In the genomic region with DNA sequence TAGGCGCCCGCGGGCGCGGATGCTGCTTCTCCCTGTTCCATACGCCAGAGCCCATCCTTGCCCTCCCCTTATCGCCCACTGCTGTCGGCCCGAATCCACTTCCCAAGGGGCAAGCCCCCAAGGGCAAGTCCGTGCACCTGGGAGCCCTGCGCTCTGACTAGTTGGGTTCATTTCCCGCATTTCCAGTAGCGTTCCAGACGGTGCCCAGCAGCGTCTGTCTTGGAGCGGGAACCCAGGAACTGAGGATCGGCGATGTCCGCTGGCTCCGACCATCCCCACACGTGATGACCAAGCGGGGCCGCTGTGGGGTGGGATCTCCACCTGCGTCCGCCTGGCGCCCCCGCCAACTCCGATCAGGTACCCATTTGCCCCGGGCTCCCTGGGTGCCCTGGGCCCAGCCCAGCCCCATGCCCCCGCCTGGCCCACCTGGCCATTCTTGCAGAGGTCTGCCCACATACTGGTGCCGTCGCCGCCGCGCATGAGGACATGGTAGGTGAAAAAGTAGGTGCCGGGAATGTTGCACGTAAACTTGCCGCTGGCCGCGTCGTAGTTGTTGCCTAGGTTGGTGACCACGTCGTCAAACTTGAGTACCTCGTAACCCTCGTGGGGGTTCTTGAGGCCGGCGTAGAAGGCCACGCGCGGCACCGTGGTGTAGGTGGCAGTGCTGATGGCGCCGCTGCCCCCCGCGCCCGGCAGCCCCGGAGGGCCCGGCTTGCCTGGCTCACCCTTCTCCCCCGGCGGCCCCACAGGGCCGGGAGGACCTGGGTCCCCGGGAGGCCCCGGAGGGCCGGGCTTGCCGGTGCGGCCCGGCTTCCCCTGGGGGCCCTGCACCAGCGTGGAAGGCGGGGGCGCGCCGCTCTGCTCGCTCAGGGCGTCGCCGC, we compare ENCODE assay signal across 2 cellular contexts.
TF ChIP-seq lines count a peak whose summit lies in the region.

No MANE protein-coding gene starts in this region.

TF ChIP-seq in HEK293, 187 proteins besides CTCF, POLR2A, EP300 and RAD21:
- TF ChIP-seq MYNN (tag by site-specific recombination; IDR thresholded peaks at IDR 0.05; ENCODE audit: borderline replicate concordance) = no peak
- peak; percentile 56; the same call in 1 of the 2 replicates for TF ChIP-seq ZBTB8A (tag by site-specific recombination; IDR thresholded peaks at IDR 0.05)
- TF ChIP-seq, protein P1, sequence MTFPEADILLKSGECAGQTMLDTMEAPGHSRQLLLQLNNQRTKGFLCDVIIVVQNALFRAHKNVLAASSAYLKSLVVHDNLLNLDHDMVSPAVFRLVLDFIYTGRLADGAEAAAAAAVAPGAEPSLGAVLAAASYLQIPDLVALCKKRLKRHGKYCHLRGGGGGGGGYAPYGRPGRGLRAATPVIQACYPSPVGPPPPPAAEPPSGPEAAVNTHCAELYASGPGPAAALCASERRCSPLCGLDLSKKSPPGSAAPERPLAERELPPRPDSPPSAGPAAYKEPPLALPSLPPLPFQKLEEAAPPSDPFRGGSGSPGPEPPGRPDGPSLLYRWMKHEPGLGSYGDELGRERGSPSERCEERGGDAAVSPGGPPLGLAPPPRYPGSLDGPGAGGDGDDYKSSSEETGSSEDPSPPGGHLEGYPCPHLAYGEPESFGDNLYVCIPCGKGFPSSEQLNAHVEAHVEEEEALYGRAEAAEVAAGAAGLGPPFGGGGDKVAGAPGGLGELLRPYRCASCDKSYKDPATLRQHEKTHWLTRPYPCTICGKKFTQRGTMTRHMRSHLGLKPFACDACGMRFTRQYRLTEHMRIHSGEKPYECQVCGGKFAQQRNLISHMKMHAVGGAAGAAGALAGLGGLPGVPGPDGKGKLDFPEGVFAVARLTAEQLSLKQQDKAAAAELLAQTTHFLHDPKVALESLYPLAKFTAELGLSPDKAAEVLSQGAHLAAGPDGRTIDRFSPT (tag by site-specific recombination; IDR thresholded peaks at IDR 0.05) = peak; percentile 68
TF ChIP-seq in HEK293: peak in this region for 2.

TF ChIP-seq in H1, 55 proteins besides CTCF, POLR2A, EP300 and RAD21:
- TF ChIP-seq KDM1A (IDR thresholded peaks at IDR 0.05; ENCODE audit: borderline replicate concordance, low read length) (no peak), TBP (IDR thresholded peaks at IDR 0.05; ENCODE audit: low read depth, low read length) (no peak), KDM4A (IDR thresholded peaks at IDR 0.05; ENCODE audit: low read depth, low read length, severe bottlenecking) (peak; percentile 46), SUZ12 (IDR thresholded peaks at IDR 0.05; ENCODE audit: low read length) (peak; percentile 96), CTBP2 (IDR thresholded peaks at IDR 0.05; ENCODE audit: borderline replicate concordance, insufficient read depth, insufficient read length, low read length) (peak; percentile 19), KDM5A (IDR thresholded peaks at IDR 0.05; ENCODE audit: low read length) (no peak), EZH2 (IDR thresholded peaks at IDR 0.05; ENCODE audit: low read depth, low read length, severe bottlenecking) (peak; percentile 94)
- TF ChIP-seq, protein P2, sequence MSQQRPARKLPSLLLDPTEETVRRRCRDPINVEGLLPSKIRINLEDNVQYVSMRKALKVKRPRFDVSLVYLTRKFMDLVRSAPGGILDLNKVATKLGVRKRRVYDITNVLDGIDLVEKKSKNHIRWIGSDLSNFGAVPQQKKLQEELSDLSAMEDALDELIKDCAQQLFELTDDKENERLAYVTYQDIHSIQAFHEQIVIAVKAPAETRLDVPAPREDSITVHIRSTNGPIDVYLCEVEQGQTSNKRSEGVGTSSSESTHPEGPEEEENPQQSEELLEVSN (IDR thresholded peaks at IDR 0.05) = peak; percentile 68
- TF ChIP-seq, protein P3, sequence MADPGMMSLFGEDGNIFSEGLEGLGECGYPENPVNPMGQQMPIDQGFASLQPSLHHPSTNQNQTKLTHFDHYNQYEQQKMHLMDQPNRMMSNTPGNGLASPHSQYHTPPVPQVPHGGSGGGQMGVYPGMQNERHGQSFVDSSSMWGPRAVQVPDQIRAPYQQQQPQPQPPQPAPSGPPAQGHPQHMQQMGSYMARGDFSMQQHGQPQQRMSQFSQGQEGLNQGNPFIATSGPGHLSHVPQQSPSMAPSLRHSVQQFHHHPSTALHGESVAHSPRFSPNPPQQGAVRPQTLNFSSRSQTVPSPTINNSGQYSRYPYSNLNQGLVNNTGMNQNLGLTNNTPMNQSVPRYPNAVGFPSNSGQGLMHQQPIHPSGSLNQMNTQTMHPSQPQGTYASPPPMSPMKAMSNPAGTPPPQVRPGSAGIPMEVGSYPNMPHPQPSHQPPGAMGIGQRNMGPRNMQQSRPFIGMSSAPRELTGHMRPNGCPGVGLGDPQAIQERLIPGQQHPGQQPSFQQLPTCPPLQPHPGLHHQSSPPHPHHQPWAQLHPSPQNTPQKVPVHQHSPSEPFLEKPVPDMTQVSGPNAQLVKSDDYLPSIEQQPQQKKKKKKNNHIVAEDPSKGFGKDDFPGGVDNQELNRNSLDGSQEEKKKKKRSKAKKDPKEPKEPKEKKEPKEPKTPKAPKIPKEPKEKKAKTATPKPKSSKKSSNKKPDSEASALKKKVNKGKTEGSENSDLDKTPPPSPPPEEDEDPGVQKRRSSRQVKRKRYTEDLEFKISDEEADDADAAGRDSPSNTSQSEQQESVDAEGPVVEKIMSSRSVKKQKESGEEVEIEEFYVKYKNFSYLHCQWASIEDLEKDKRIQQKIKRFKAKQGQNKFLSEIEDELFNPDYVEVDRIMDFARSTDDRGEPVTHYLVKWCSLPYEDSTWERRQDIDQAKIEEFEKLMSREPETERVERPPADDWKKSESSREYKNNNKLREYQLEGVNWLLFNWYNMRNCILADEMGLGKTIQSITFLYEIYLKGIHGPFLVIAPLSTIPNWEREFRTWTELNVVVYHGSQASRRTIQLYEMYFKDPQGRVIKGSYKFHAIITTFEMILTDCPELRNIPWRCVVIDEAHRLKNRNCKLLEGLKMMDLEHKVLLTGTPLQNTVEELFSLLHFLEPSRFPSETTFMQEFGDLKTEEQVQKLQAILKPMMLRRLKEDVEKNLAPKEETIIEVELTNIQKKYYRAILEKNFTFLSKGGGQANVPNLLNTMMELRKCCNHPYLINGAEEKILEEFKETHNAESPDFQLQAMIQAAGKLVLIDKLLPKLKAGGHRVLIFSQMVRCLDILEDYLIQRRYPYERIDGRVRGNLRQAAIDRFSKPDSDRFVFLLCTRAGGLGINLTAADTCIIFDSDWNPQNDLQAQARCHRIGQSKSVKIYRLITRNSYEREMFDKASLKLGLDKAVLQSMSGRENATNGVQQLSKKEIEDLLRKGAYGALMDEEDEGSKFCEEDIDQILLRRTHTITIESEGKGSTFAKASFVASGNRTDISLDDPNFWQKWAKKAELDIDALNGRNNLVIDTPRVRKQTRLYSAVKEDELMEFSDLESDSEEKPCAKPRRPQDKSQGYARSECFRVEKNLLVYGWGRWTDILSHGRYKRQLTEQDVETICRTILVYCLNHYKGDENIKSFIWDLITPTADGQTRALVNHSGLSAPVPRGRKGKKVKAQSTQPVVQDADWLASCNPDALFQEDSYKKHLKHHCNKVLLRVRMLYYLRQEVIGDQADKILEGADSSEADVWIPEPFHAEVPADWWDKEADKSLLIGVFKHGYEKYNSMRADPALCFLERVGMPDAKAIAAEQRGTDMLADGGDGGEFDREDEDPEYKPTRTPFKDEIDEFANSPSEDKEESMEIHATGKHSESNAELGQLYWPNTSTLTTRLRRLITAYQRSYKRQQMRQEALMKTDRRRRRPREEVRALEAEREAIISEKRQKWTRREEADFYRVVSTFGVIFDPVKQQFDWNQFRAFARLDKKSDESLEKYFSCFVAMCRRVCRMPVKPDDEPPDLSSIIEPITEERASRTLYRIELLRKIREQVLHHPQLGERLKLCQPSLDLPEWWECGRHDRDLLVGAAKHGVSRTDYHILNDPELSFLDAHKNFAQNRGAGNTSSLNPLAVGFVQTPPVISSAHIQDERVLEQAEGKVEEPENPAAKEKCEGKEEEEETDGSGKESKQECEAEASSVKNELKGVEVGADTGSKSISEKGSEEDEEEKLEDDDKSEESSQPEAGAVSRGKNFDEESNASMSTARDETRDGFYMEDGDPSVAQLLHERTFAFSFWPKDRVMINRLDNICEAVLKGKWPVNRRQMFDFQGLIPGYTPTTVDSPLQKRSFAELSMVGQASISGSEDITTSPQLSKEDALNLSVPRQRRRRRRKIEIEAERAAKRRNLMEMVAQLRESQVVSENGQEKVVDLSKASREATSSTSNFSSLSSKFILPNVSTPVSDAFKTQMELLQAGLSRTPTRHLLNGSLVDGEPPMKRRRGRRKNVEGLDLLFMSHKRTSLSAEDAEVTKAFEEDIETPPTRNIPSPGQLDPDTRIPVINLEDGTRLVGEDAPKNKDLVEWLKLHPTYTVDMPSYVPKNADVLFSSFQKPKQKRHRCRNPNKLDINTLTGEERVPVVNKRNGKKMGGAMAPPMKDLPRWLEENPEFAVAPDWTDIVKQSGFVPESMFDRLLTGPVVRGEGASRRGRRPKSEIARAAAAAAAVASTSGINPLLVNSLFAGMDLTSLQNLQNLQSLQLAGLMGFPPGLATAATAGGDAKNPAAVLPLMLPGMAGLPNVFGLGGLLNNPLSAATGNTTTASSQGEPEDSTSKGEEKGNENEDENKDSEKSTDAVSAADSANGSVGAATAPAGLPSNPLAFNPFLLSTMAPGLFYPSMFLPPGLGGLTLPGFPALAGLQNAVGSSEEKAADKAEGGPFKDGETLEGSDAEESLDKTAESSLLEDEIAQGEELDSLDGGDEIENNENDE (IDR thresholded peaks at IDR 0.05; ENCODE audit: insufficient replicate concordance, low read length) = no peak
